Comparison of ENCODE assay signal across 8 cellular contexts in genomic region chr5:179550511-179551342, GRCh38. TPM values are rescaled to one million over a fixed set of nuclear protein-coding genes. Genes with fewer than 3 reads are reported as not detected.
DNase-seq lines count a peak whose midpoint lies in the region; ATAC-seq and TF ChIP-seq lines count a peak whose summit lies in the region.

Gene RUFY1, plus strand, starts transcription at chr5:179550554. Its CDS starts 16 bp downstream, at chr5:179550570.

- no peaks in the 10 kb centered on the region for H3K27me3 ChIP-seq in osteoblast (ENCODE audit: insufficient read depth, low read length)

- H3K4me2 ChIP-seq in osteoblast (ENCODE audit: insufficient read depth, low read length): peak within 1 kb of the TSS; percentile 93

- peaks cover 19% of the 10 kb centered on the region for H3K36me3 Mint-ChIP-seq in activated naive CD4-positive, alpha-beta T cell treated with anti-CD3 and anti-CD28 coated beads for 36 hours (ENCODE audit: low read depth)

- H3K4me3 Mint-ChIP-seq in activated naive CD4-positive, alpha-beta T cell treated with anti-CD3 and anti-CD28 coated beads for 36 hours: peak within 1 kb of the TSS; percentile 97

- TF ChIP-seq RAD21 in Ishikawa (IDR thresholded peaks at IDR 0.05; ENCODE audit: low read depth): no peak

- H3K4me1 ChIP-seq in osteoblast (ENCODE audit: insufficient read depth, low read length): peaks cover 23% of the 10 kb centered on the region

- intact Hi-C loops in activated naive CD4-positive, alpha-beta T cell treated with anti-CD3 and anti-CD28 coated beads for 36 hours (cut with micrococcal nuclease): loop anchor here (1.0 to 10.0 kb wide), 8 partner anchors 9 to 923 kb away; partner anchors contain the start of genes CANX, CLK4, HNRNPH1 and MAML1

- peak; percentile 80 for DNase-seq in EH (ENCODE audit: low read depth)
- peak; percentile 68 for DNase-seq in SK-MEL-5 (ENCODE audit: low read depth, low spot score)
- DNase-seq in activated naive CD4-positive, alpha-beta T cell treated with anti-CD3 and anti-CD28 coated beads for 36 hours: peak; percentile 77
- peak; percentile 79 for DNase-seq in globus pallidus (ENCODE audit: low spot score)
- DNase-seq in osteoblast (ENCODE audit: insufficient read length, low spot score, missing footprints): peak; percentile 98

- peaks cover 2% of the 10 kb centered on the region for H4K20me1 ChIP-seq in osteoblast (ENCODE audit: insufficient read depth, low read length)

- peak within 1 kb of the TSS; percentile 94 for H2AFZ ChIP-seq in osteoblast (ENCODE audit: low read length)

- in situ Hi-C loops in SK-MEL-5 (cut with HindIII; ENCODE audit: low pct_unique_long_range_greater_than_20kb, low sequenced_read_pairs): no loop called here

- H3K36me3 ChIP-seq in osteoblast (ENCODE audit: insufficient read depth, low read length): no peaks in the 10 kb centered on the region

- ATAC-seq in GM21576 (IDR thresholded peaks at IDR 0.05; ENCODE audit: unreplicated experiment): peak; percentile 75

- no peaks in the 10 kb centered on the region for H3K27me3 Mint-ChIP-seq in activated naive CD4-positive, alpha-beta T cell treated with anti-CD3 and anti-CD28 coated beads for 36 hours (ENCODE audit: low read depth)

- H3K9me3 Mint-ChIP-seq in activated naive CD4-positive, alpha-beta T cell treated with anti-CD3 and anti-CD28 coated beads for 36 hours: no peaks in the 10 kb centered on the region

- H3K27ac Mint-ChIP-seq in activated naive CD4-positive, alpha-beta T cell treated with anti-CD3 and anti-CD28 coated beads for 36 hours: peak within 1 kb of the TSS; percentile 98

- H3K27ac ChIP-seq in osteoblast (ENCODE audit: low read depth, low read length) (peak within 1 kb of the TSS; percentile 95), temporal lobe (ENCODE audit: low read depth, low read length) (peak within 1 kb of the TSS; percentile 71)

- peak within 1 kb of the TSS; percentile 94 for H3K4me3 ChIP-seq in osteoblast (ENCODE audit: insufficient read depth, low read length)

- no peaks in the 10 kb centered on the region for H3K9me3 ChIP-seq in osteoblast (ENCODE audit: low read depth, low read length)

- peaks cover 35% of the 10 kb centered on the region for H3K79me2 ChIP-seq in osteoblast (ENCODE audit: insufficient read depth, low read length)

- CTCF ChIA-PET in activated naive CD4-positive, alpha-beta T cell treated with anti-CD3 and anti-CD28 coated beads for 36 hours (lab: Charles Lee): no interaction called here

- peaks cover 33% of the 10 kb centered on the region for H3K4me1 Mint-ChIP-seq in activated naive CD4-positive, alpha-beta T cell treated with anti-CD3 and anti-CD28 coated beads for 36 hours (ENCODE audit: low read depth)

- TF ChIP-seq CTCF in osteoblast (IDR thresholded peaks at IDR 0.05; ENCODE audit: extremely low read depth, low read depth, low read length): no peak

- TF ChIP-seq EP300 in Ishikawa (IDR thresholded peaks at IDR 0.05; ENCODE audit: borderline replicate concordance): no peak; the same call in 1 of the 2 replicates

TF ChIP-seq in Ishikawa, 13 proteins besides CTCF, POLR2A, EP300 and RAD21:
- TF ChIP-seq EGR1 (IDR thresholded peaks at IDR 0.05) (peak; percentile 89), TCF12 (IDR thresholded peaks at IDR 0.05; ENCODE audit: low read depth) (no peak), USF1 (IDR thresholded peaks at IDR 0.05) (peak; percentile 85), REST (IDR thresholded peaks at IDR 0.05; ENCODE audit: low read depth) (no peak), TAF1 (IDR thresholded peaks at IDR 0.05; ENCODE audit: low read depth) (peak; percentile 50; the same call in 1 of the 2 replicates), YY1 (IDR thresholded peaks at IDR 0.05; ENCODE audit: low read depth) (peak; percentile 92), CEBPB (IDR thresholded peaks at IDR 0.05) (no peak), CREB1 (IDR thresholded peaks at IDR 0.05; ENCODE audit: low read depth) (no peak), NFIC (IDR thresholded peaks at IDR 0.05) (no peak; the same call in 1 of the 2 replicates), ZBTB7A (IDR thresholded peaks at IDR 0.05; ENCODE audit: low read depth) (peak; percentile 49; the same call in 1 of the 2 replicates), MAX (IDR thresholded peaks at IDR 0.05) (peak; percentile 52), TEAD4 (IDR thresholded peaks at IDR 0.05) (no peak; the same call in none of the 2 replicates), FOXM1 (IDR thresholded peaks at IDR 0.05; ENCODE audit: borderline replicate concordance, low read depth) (no peak)

RNA-seq across cellular contexts. Expression of gene RUFY1, which starts in this region (rescaled TPM):
- total RNA-seq in SK-MEL-5 (2014; rRNA removed; shearing (Covaris generic)): 15.7 and 21.8 TPM in 2 replicates
- polyA plus RNA-seq in SK-MEL-5 (2015; cell fraction: cytosol; rRNA removed): 9.9 and 13.5 TPM in 2 replicates
- polyA plus RNA-seq in SK-MEL-5 (2015; cell fraction: nucleus; rRNA removed): 22.6 and 37.5 TPM in 2 replicates
- 10 to 100 TPM; 27.8 to 31.0 TPM for total RNA-seq in activated naive CD4-positive, alpha-beta T cell treated with anti-CD3 and anti-CD28 coated beads for 36 hours
- total RNA-seq in osteoblast (51.8 and 54.2 TPM in 2 replicates), temporal lobe (20.2 TPM)

Comparison
In these comparisons a context has a peak if more than half of its experiments do, and no peak if none do; other contexts are left out.
1. Peak in every context shown above with its lines: DNase-seq, ATAC-seq, H3K4me3 ChIP-seq and H3K27ac ChIP-seq.